ENCODE assay signal across 1 cellular context in genomic region chr2:75260946-75261345, GRCh38.
TF ChIP-seq lines count a peak whose summit lies in the region.

No MANE protein-coding gene starts in this region.

TF ChIP-seq in A549, 52 proteins besides CTCF, POLR2A, EP300 and RAD21 (continued from another document):
- TF ChIP-seq REST (IDR thresholded peaks at IDR 0.05) (no peak), HEYL (CRISPR knock-in tag; IDR thresholded peaks at IDR 0.05) (no peak), BHLHE40 (IDR thresholded peaks at IDR 0.05; ENCODE audit: low read depth, low read length) (no peak)
